16 cellular contexts compared by ENCODE assay signal in genomic region chr2:184444623-184445223, GRCh38.
DNase-seq lines count a peak whose midpoint lies in the region; ATAC-seq and TF ChIP-seq lines count a peak whose summit lies in the region.
"Had no signal": no experiment of that assay in that cellular context is flagged by ENCODE, and none has a peak within 500 bp of the region (broad histone marks: within the 10 kb centered on the region; RNA-seq: fewer than 3 reads in every experiment).

No MANE protein-coding gene starts in this region.

- no peaks in the 10 kb centered on the region for H3K4me1 Mint-ChIP-seq in osteocyte (ENCODE audit: unreplicated experiment)

- no peaks in the 10 kb centered on the region for H3K27me3 Mint-ChIP-seq in osteocyte (ENCODE audit: unreplicated experiment)

- H3K4me3 Mint-ChIP-seq in osteocyte (ENCODE audit: unreplicated experiment) = no peak overlapping the region
- H3K4me3 Mint-ChIP-seq: activated T-cell treated with anti-CD3 and anti-CD28 coated beads, Interleukin-2, amount 50 U/mL, for 4 hours had no signal

- ATAC-seq in GM18502 (IDR thresholded peaks at IDR 0.05; ENCODE audit: poor library complexity, unreplicated experiment) (peak; percentile 40), GM19372 (IDR thresholded peaks at IDR 0.05; ENCODE audit: low read depth, unreplicated experiment) (peak; percentile 35), HG02759 (IDR thresholded peaks at IDR 0.05; ENCODE audit: unreplicated experiment) (peak; percentile 29), HG03439 (IDR thresholded peaks at IDR 0.05; ENCODE audit: unreplicated experiment) (peak; percentile 51), sciatic nerve (no peak)
- ATAC-seq: activated T-cell treated with anti-CD3 and anti-CD28 coated beads, Interleukin-2, amount 50 U/mL, for 4 hours; heart right ventricle had no signal

- no peak overlapping the region for H3K27ac Mint-ChIP-seq in osteocyte (ENCODE audit: unreplicated experiment)

- no peak for DNase-seq in sciatic nerve (ENCODE audit: low spot score)
- DNase-seq in G401 (ENCODE audit: low spot score) = no peak
- DNase-seq in osteocyte (ENCODE audit: extremely low spot score, unreplicated experiment) = no peak
- no peak for DNase-seq in NCI-H748 treated with DMSO at 0.1 percent for 48 hours (lab: John Stamatoyannopoulos, UW)
- DNase-seq: activated CD4-positive, alpha-beta T cell treated with anti-CD3 and anti-CD28 coated beads for 1 hour; activated T-cell treated with anti-CD3 and anti-CD28 coated beads, Interleukin-2, amount 50 U/mL, for 4 hours; amniotic stem cell; heart right ventricle; MV-4-11; NCI-H226; posterior cingulate gyrus; SW 1271 had no signal

- intact Hi-C loops in sciatic nerve (cut with DNase I) = loop anchor here (10.0 kb wide), 1 partner anchor 50 kb away; no protein-coding TSS in a partner anchor

- in situ Hi-C loops in G401 (cut with HindIII; ENCODE audit: low sequenced_read_pairs) = no loop called here

- H3K36me3 Mint-ChIP-seq in osteocyte (ENCODE audit: unreplicated experiment) = no peaks in the 10 kb centered on the region

- no peak for TF ChIP-seq CTCF in osteocyte (IDR thresholded peaks at IDR 0.05)

- no peaks in the 10 kb centered on the region for H3K9me3 Mint-ChIP-seq in osteocyte (ENCODE audit: unreplicated experiment)
- H3K9me3 Mint-ChIP-seq: activated T-cell treated with anti-CD3 and anti-CD28 coated beads, Interleukin-2, amount 50 U/mL, for 4 hours had no signal
